2 cellular contexts compared by ENCODE assay signal in genomic region chr3:98887684-98888083, GRCh38.
TF ChIP-seq lines count a peak whose summit lies in the region.

No MANE protein-coding gene starts in this region.

TF ChIP-seq in A549, 52 proteins besides CTCF, POLR2A, EP300 and RAD21:
- TF ChIP-seq ESRRA (IDR thresholded peaks at IDR 0.05; ENCODE audit: borderline replicate concordance, low read length) (no peak), FOXS1 (CRISPR knock-in tag; IDR thresholded peaks at IDR 0.05) (no peak), KDM1A (IDR thresholded peaks at IDR 0.05; ENCODE audit: low read depth) (no peak), HEYL (CRISPR knock-in tag; IDR thresholded peaks at IDR 0.05) (no peak), ZC3H11A (IDR thresholded peaks at IDR 0.05) (no peak), HDAC2 (IDR thresholded peaks at IDR 0.05) (no peak), ZNF302 (CRISPR knock-in tag; IDR thresholded peaks at IDR 0.05) (no peak), MAFK (IDR thresholded peaks at IDR 0.05; ENCODE audit: partially characterized antibody) (no peak), E2F6 (IDR thresholded peaks at IDR 0.05; ENCODE audit: borderline replicate concordance, low read depth) (no peak), TP53 (CRISPR knock-in tag; IDR thresholded peaks at IDR 0.05) (no peak), ELK1 (IDR thresholded peaks at IDR 0.05; ENCODE audit: low read depth, low read length) (no peak)

TF ChIP-seq in HCT116, 20 proteins besides CTCF, POLR2A, EP300 and RAD21:
- no peak for TF ChIP-seq ZNF274 (IDR thresholded peaks at IDR 0.05; ENCODE audit: low read depth, low read length)
- no peak for TF ChIP-seq JUND (IDR thresholded peaks at IDR 0.05)
- no peak for TF ChIP-seq REST (IDR thresholded peaks at IDR 0.05; ENCODE audit: low read depth)
- no peak for TF ChIP-seq FOSL1 (IDR thresholded peaks at IDR 0.05; ENCODE audit: low read depth)
- no peak for TF ChIP-seq ELF1 (IDR thresholded peaks at IDR 0.05; ENCODE audit: borderline replicate concordance, low read depth)
- no peak for TF ChIP-seq TCF7L2 (IDR thresholded peaks at IDR 0.05; ENCODE audit: borderline replicate concordance, extremely low read depth, insufficient read depth, insufficient read length)
- TF ChIP-seq EZH2phosphoT487 (IDR thresholded peaks at IDR 0.05; ENCODE audit: borderline replicate concordance), result no peak
- TF ChIP-seq POLR2AphosphoS5 (IDR thresholded peaks at IDR 0.05; ENCODE audit: low read depth, low read length), result no peak; the same call in 1 of the 2 replicates
- no peak for TF ChIP-seq CEBPB (IDR thresholded peaks at IDR 0.05; ENCODE audit: low read depth)
- TF ChIP-seq MAX (IDR thresholded peaks at IDR 0.05), result no peak
- no peak for TF ChIP-seq ZFX (IDR thresholded peaks at IDR 0.05)
- TF ChIP-seq EZH2 (IDR thresholded peaks at IDR 0.05), result no peak
- TF ChIP-seq SRF (IDR thresholded peaks at IDR 0.05; ENCODE audit: low read depth), result no peak
- no peak for TF ChIP-seq CBX3 (IDR thresholded peaks at IDR 0.05; ENCODE audit: low read depth)
- TF ChIP-seq EGR1 (IDR thresholded peaks at IDR 0.05; ENCODE audit: low read depth), result no peak
- TF ChIP-seq ATF3 (IDR thresholded peaks at IDR 0.05), result no peak
- no peak for TF ChIP-seq YY1 (IDR thresholded peaks at IDR 0.05; ENCODE audit: extremely low read depth, insufficient replicate concordance, low read depth, low read length)
- no peak for TF ChIP-seq SP1 (IDR thresholded peaks at IDR 0.05; ENCODE audit: low read depth)
- no peak for TF ChIP-seq SIN3A (IDR thresholded peaks at IDR 0.05; ENCODE audit: low read depth)
